In the genomic region with DNA sequence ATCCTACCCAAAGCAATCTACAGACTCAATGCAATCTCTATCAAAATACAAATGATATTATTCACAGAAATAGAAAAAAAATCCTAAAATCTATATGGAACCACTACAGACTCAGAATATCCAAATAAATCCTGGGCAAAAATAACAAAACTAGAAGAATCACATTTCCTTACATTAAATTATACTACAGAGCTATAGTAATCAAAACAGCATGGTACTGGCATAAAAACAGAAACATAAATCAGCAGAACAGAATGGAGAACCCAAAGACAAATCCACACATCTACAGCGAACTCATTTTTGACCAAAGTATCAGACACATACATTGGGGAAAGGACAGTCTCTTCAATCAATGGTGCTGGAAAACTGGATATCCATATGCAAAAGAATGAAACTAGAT, we compare ENCODE assay signal across 22 cellular contexts.
"Had no signal": no experiment of that assay in that cellular context is flagged by ENCODE, and none has a peak within 500 bp of the region (broad histone marks: within the 10 kb centered on the region; RNA-seq: fewer than 3 reads in every experiment).

No MANE protein-coding gene starts in this region.

- H3K36me3 ChIP-seq: esophagus muscularis mucosa, gastrocnemius medialis, heart right ventricle, left lung, lower lobe of right lung had no signal

- H3K27me3 ChIP-seq: esophagus muscularis mucosa, foreskin keratinocyte, gastrocnemius medialis, heart right ventricle, left lung had no signal

- H3K9me3 ChIP-seq: lower lobe of right lung, mucosa of descending colon had no signal

- ATAC-seq: foreskin keratinocyte, gastrocnemius medialis, heart right ventricle, left cardiac atrium, left lung, left ventricle myocardium superior, lower lobe of right lung, mucosa of descending colon had no signal

- DNase-seq: dermis blood vessel endothelial cell; dorsolateral prefrontal cortex; effector CD4-positive, alpha-beta T cell; effector memory CD4-positive, alpha-beta T cell; foreskin keratinocyte; gastrocnemius medialis; glutamatergic neuron; head of caudate nucleus; heart right ventricle; hippocampal formation; left cardiac atrium; left lung; left ventricle myocardium superior; lower lobe of right lung; mesenchymal stem cell; mucosa of descending colon; naive B cell had no signal

- H3K4me1 ChIP-seq: esophagus muscularis mucosa, foreskin keratinocyte, gastrocnemius medialis, heart right ventricle, left lung, lower lobe of right lung had no signal

- H3K36me3 Mint-ChIP-seq: mesothelial cell of epicardium, naive B cell had no signal

- H3K27me3 Mint-ChIP-seq: naive B cell had no signal

- H3K4me3 Mint-ChIP-seq: mesothelial cell of epicardium, naive B cell had no signal

- FAIRE-seq: islet of Langerhans, keratinocyte had no signal

- H3K27ac ChIP-seq: coronary artery, dorsolateral prefrontal cortex, esophagus muscularis mucosa, foreskin keratinocyte, gastrocnemius medialis, heart right ventricle, left lung, lower lobe of right lung had no signal

- H3K27ac Mint-ChIP-seq: mesothelial cell of epicardium, naive B cell had no signal

- H3K4me3 ChIP-seq: coronary artery, dorsolateral prefrontal cortex, esophagus muscularis mucosa, gastrocnemius medialis, heart right ventricle, left lung, lower lobe of right lung, mucosa of descending colon had no signal

- H3K4me1 Mint-ChIP-seq: mesothelial cell of epicardium, naive B cell had no signal
